Comparison of ENCODE assay signal across 17 cellular contexts in the genomic region with DNA sequence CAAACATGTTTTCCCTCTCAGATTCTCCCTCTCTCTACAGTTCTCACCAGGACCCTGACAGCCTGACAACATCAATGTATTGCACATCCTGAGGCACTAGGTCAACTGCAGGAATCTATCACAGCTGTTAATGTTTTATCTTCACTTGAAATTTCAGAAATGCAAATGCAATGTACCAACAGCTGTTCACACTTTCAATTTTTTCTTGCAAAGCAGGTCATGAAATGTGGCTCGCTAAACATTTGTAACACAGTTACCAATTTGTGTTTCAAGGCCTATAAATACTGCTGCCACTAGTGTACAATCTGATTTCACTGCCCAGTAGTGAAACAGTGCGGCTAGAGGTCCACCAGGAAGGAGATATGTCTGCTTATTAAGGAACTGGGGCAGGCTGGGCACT.
DNase-seq lines count a peak whose midpoint lies in the region; ATAC-seq and TF ChIP-seq lines count a peak whose summit lies in the region.
"Had no signal": no experiment of that assay in that cellular context is flagged by ENCODE, and none has a peak within 500 bp of the region (broad histone marks: within the 10 kb centered on the region; RNA-seq: fewer than 3 reads in every experiment).

No MANE protein-coding gene starts in this region.

- CTCF ChIA-PET in CD4-positive, alpha-beta T cell (lab: Charles Lee), result no interaction called here

- no peaks in the 10 kb centered on the region for H3K9me3 ChIP-seq in CD4-positive, alpha-beta T cell (ENCODE audit: control insufficient read depth, low read length)
- H3K9me3 ChIP-seq: gastrocnemius medialis, sigmoid colon, SK-N-SH had no signal

- peaks cover 39% of the 10 kb centered on the region for H3K36me3 Mint-ChIP-seq in CD4-positive, alpha-beta T cell (ENCODE audit: low read depth)

- DNase-seq in kidney glomerular epithelial cell (lab: John Stamatoyannopoulos, UW) (peak; percentile 20), COLO668 (lab: John Stamatoyannopoulos, UW; ENCODE audit: unreplicated experiment) (no peak), HPDE6-E6E7 (ENCODE audit: extremely low spot score) (no peak), HuH-7 (ENCODE audit: low spot score) (no peak)
- no peak for DNase-seq in CD4-positive, alpha-beta T cell
- DNase-seq: activated B cell treated with CpG ODN at 0.5 μM for 24 hours; activated T-cell treated with anti-CD3 and anti-CD28 coated beads, Interleukin-2, amount 50 U/mL, for 1 hour; gastrocnemius medialis; naive B cell; NCI-H2029; NK-92 treated with Interleukin-12 subunit alpha and Interleukin-12 subunit beta, amount 100 ng/mL, for 24 hours; sigmoid colon; SK-N-SH had no signal

- ATAC-seq in GM18873 (IDR thresholded peaks at IDR 0.05; ENCODE audit: low FRiP score, unreplicated experiment) (peak; percentile 68), GM21529 (IDR thresholded peaks at IDR 0.05; ENCODE audit: unreplicated experiment) (peak; percentile 85), HG03159 (IDR thresholded peaks at IDR 0.05; ENCODE audit: unreplicated experiment) (peak; percentile 83)
- ATAC-seq in CD4-positive, alpha-beta T cell (ENCODE audit: poor library complexity), result no peak
- ATAC-seq: gastrocnemius medialis had no signal

- no peak for TF ChIP-seq CTCF in CD4-positive, alpha-beta T cell (IDR thresholded peaks at IDR 0.05)

- H3K27ac Mint-ChIP-seq in CD4-positive, alpha-beta T cell, result no peak overlapping the region
- H3K27ac Mint-ChIP-seq: activated B cell treated with CpG ODN at 0.5 μM for 24 hours, naive B cell had no signal

- peaks cover 6% of the 10 kb centered on the region for H3K4me1 Mint-ChIP-seq in CD4-positive, alpha-beta T cell (ENCODE audit: low read depth)
- H3K4me1 Mint-ChIP-seq: activated B cell treated with CpG ODN at 0.5 μM for 24 hours, naive B cell had no signal

- POLR2A ChIA-PET in CD4-positive, alpha-beta T cell (lab: Charles Lee), result no interaction called here

- H3K9me3 Mint-ChIP-seq in CD4-positive, alpha-beta T cell, result no peaks in the 10 kb centered on the region
- H3K9me3 Mint-ChIP-seq: activated B cell treated with CpG ODN at 0.5 μM for 24 hours, naive B cell had no signal

- H3K4me3 Mint-ChIP-seq in CD4-positive, alpha-beta T cell, result no peak overlapping the region
- H3K4me3 Mint-ChIP-seq: activated B cell treated with CpG ODN at 0.5 μM for 24 hours, naive B cell had no signal

- intact Hi-C loops in CD4-positive, alpha-beta T cell (cut with DNase I, micrococcal nuclease), result no loop called here

- no peaks in the 10 kb centered on the region for H3K27me3 Mint-ChIP-seq in CD4-positive, alpha-beta T cell
- H3K27me3 Mint-ChIP-seq: activated B cell treated with CpG ODN at 0.5 μM for 24 hours, naive B cell had no signal

- H3K27ac ChIP-seq in CD4-positive, alpha-beta T cell (ENCODE audit: low read depth, low read length), result no peak overlapping the region
- H3K27ac ChIP-seq: C4-2B, gastrocnemius medialis, sigmoid colon had no signal

- H3K27me3 ChIP-seq in CD4-positive, alpha-beta T cell (ENCODE audit: control insufficient read depth, insufficient read depth, low read length), result no peaks in the 10 kb centered on the region
- H3K27me3 ChIP-seq: gastrocnemius medialis, sigmoid colon had no signal
